22 cellular contexts compared by ENCODE assay signal in the genomic region with DNA sequence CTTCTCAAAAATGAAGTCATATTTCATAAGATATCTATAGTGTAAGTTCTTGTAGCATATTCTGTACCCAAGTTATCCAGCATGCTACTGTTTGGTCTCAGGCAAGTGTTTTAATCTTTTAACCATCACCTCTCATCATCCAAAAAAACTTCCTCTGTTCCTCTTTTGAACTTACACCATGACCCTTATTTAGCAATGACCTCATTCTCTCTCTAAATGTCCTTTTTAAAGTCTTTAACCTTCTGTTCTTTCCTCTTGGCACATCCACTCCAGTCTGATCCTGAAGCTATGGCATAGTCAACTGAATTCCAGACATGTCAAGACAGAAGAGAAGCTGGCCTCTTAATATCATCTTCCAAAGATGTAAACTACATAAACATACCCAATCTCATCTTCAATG. TPM values are rescaled to one million over a fixed set of nuclear protein-coding genes. Genes with fewer than 3 reads are reported as not detected.
DNase-seq lines count a peak whose midpoint lies in the region; ATAC-seq, FAIRE-seq and TF ChIP-seq lines count a peak whose summit lies in the region.
"Had no signal": no experiment of that assay in that cellular context is flagged by ENCODE, and none has a peak within 500 bp of the region (broad histone marks: within the 10 kb centered on the region; RNA-seq: fewer than 3 reads in every experiment).

No MANE protein-coding gene starts in this region.

- H3K79me2 ChIP-seq in GM12878 (ENCODE audit: control insufficient read depth, insufficient read depth, low read length) (no peaks in the 10 kb centered on the region), trophoblast cell (ENCODE audit: control insufficient read depth, insufficient read depth, low read length, poor library complexity) (no peaks in the 10 kb centered on the region)

- no peak overlapping the region for H3K4me3 Mint-ChIP-seq in nephron progenitor cell
- no peak overlapping the region for H3K4me3 Mint-ChIP-seq in activated T-helper 1 cell treated with anti-CD3 and anti-CD28 coated beads, Interleukin-12 subunit alpha, Interleukin-12 subunit beta, Interleukin-2, Interleukin-4 antibody, amounts not matched to agents 30 ng/mL and 10 ng/mL and 1 ng/mL, durations not matched to agents 14 hours and 24 hours and 36 hours
- H3K4me3 Mint-ChIP-seq in activated CD4-positive, alpha-beta T cell treated with anti-CD3 and anti-CD28 coated beads, Interleukin-2, amount 10 ng/mL, durations not matched to agents 24 days and 14 days = no peak overlapping the region
- H3K4me3 Mint-ChIP-seq: T-helper 1 cell treated with Interleukin-12 subunit alpha and Interleukin-12 subunit beta and Interleukin-4 antibody, amounts not matched to agents 30 μg/mL and 1 μg/mL, for 36 hours had no signal

- H4K91ac ChIP-seq in trophoblast cell (ENCODE audit: low read depth, low read length) = no peak overlapping the region

- DNase-seq in H54 (ENCODE audit: insufficient read length, low spot score) (no peak), GM12878 (ENCODE audit: low read depth, low spot score) (no peak), nephron progenitor cell (no peak), left lobe of liver (ENCODE audit: low spot score) (no peak), trophoblast cell (no peak)
- DNase-seq in activated T-helper 1 cell treated with anti-CD3 and anti-CD28 coated beads, Interleukin-12 subunit alpha, Interleukin-12 subunit beta, Interleukin-2, Interleukin-4 antibody, amounts not matched to agents 30 ng/mL and 10 ng/mL and 1 ng/mL, durations not matched to agents 14 hours and 24 hours and 36 hours (ENCODE audit: low spot score) = no peak
- no peak for DNase-seq in activated CD4-positive, alpha-beta T cell treated with anti-CD3 and anti-CD28 coated beads, Interleukin-2, amount 10 ng/mL, durations not matched to agents 24 days and 14 days
- DNase-seq: activated CD4-positive, alpha-beta T cell treated with anti-CD3 and anti-CD28 coated beads, Interleukin-2, amount 50 U/mL, for 48 hours; amniotic stem cell; Caco-2; central memory CD4-positive, alpha-beta T cell; MG63; NCI-H1694 treated with DMSO at 0.1 percent for 48 hours; PC-3; SIG-M5; stimulated activated CD4-positive, alpha-beta T cell treated with anti-CD3 and anti-CD28 coated beads, Interleukin-4, amount 100 ng/mL, for 4 hours had no signal

- ATAC-seq in GM12878 (0 out of 3 replicates have a peak, but pooled peaks have one; percentile 24), left lobe of liver (no peak)
- ATAC-seq: gastroesophageal sphincter, PC-3 had no signal

- H4K20me1 ChIP-seq in BLaER1 treated with 17β-estradiol and CSF1 and Interleukin-3, amounts not matched to agents 10 nM and 100 nM = no peaks in the 10 kb centered on the region
- no peaks in the 10 kb centered on the region for H4K20me1 ChIP-seq in GM12878 (ENCODE audit: control insufficient read depth, insufficient read depth)

- peak overlapping the region; percentile 28 to 79 (median 41); a peak in 19 of 22 replicates for H3K4me2 ChIP-seq in BLaER1 treated with 17β-estradiol and CSF1 and Interleukin-3, amounts not matched to agents 10 nM and 100 nM
- H3K4me2 ChIP-seq in GM12878 (ENCODE audit: control insufficient read depth, insufficient read depth) = no peak overlapping the region
- H3K4me2 ChIP-seq in trophoblast cell (ENCODE audit: low read length) = no peak overlapping the region

- H3K27ac Mint-ChIP-seq in nephron progenitor cell = peak overlapping the region; percentile 8
- no peak overlapping the region for H3K27ac Mint-ChIP-seq in activated T-helper 1 cell treated with anti-CD3 and anti-CD28 coated beads, Interleukin-12 subunit alpha, Interleukin-12 subunit beta, Interleukin-2, Interleukin-4 antibody, amounts not matched to agents 30 ng/mL and 10 ng/mL and 1 ng/mL, durations not matched to agents 14 hours and 24 hours and 36 hours
- no peak overlapping the region for H3K27ac Mint-ChIP-seq in activated CD4-positive, alpha-beta T cell treated with anti-CD3 and anti-CD28 coated beads, Interleukin-2, amount 10 ng/mL, durations not matched to agents 24 days and 14 days
- H3K27ac Mint-ChIP-seq: T-helper 1 cell treated with Interleukin-12 subunit alpha and Interleukin-12 subunit beta and Interleukin-4 antibody, amounts not matched to agents 30 μg/mL and 1 μg/mL, for 36 hours had no signal

- H2BK120ac ChIP-seq in trophoblast cell (ENCODE audit: insufficient read depth, low read length, poor library complexity) = no peak overlapping the region

- peaks cover 14 to 17% (median 15%) of the 10 kb centered on the region in 10 experiments for H3K4me1 ChIP-seq in BLaER1 treated with 17β-estradiol and CSF1 and Interleukin-3, amounts not matched to agents 10 nM and 100 nM
- H3K4me1 ChIP-seq in GM12878 (ENCODE audit: control insufficient read depth, insufficient read depth, low read length) (no peaks in the 10 kb centered on the region), trophoblast cell (ENCODE audit: control insufficient read depth in 1 of 2, insufficient read depth in 2 of 2, low read length in 2 of 2) (no peaks in the 10 kb centered on the region)
- H3K4me1 ChIP-seq: Caco-2, prostate gland had no signal

- no peaks in the 10 kb centered on the region for H3K27me3 ChIP-seq in BLaER1 treated with 17β-estradiol and CSF1 and Interleukin-3, amounts not matched to agents 10 nM and 100 nM
- H3K27me3 ChIP-seq in GM12878 (replicated peaks in 1 of 2; ENCODE audit: control insufficient read depth in 2 of 2, insufficient read depth in 2 of 2, low read length in 1 of 2) (no peaks in the 10 kb centered on the region), trophoblast cell (ENCODE audit: insufficient read depth, low read length) (no peaks in the 10 kb centered on the region)
- H3K27me3 ChIP-seq: gastroesophageal sphincter, MG63 had no signal

- no peak for TF ChIP-seq EP300 in GM12878 (IDR thresholded peaks at IDR 0.05; ENCODE audit: borderline replicate concordance in 1 of 2, control insufficient read depth in 1 of 2, low read depth in 2 of 2, low read length in 2 of 2)

- H3K23ac ChIP-seq in trophoblast cell (ENCODE audit: low read length) = no peak overlapping the region

- TF ChIP-seq POLR2A in H54 (IDR thresholded peaks at IDR 0.05; ENCODE audit: low read depth, low read length) (no peak), GM12878 (IDR thresholded peaks at IDR 0.05; ENCODE audit: low read depth, low read length) (no peak)

- no peak overlapping the region for H2BK5ac ChIP-seq in trophoblast cell (ENCODE audit: low read depth, low read length, poor library complexity)

- H4K12ac ChIP-seq in trophoblast cell (ENCODE audit: low read depth, low read length) = no peak overlapping the region

- no peak overlapping the region for H3K4ac ChIP-seq in trophoblast cell (ENCODE audit: low read depth, low read length)

- H3K36me3 ChIP-seq in BLaER1 treated with 17β-estradiol and CSF1 and Interleukin-3, amounts not matched to agents 10 nM and 100 nM = peaks cover 78 to 100% (median 92%) of the 10 kb centered on the region in 11 experiments
- H3K36me3 ChIP-seq in GM12878 (ENCODE audit: control insufficient read depth in 2 of 2, insufficient read depth in 2 of 2, low read length in 1 of 2) = peaks cover 0 to 2% of the 10 kb centered on the region in 2 experiments; a peak in 3 of 4 replicates
- H3K36me3 ChIP-seq in trophoblast cell (ENCODE audit: control insufficient read depth in 1 of 2, insufficient read depth in 2 of 2, low read length in 2 of 2) = peaks cover 16% of the 10 kb centered on the region in 2 experiments

- FAIRE-seq in H54 (lab: Jason Lieb, UNC) (peak; percentile 41), GM12878 (lab: Jason Lieb, UNC) (peak; percentile 7)

- H3K27me3 Mint-ChIP-seq in nephron progenitor cell (ENCODE audit: low read depth, poor library complexity) = no peaks in the 10 kb centered on the region
- no peaks in the 10 kb centered on the region for H3K27me3 Mint-ChIP-seq in activated T-helper 1 cell treated with anti-CD3 and anti-CD28 coated beads, Interleukin-12 subunit alpha, Interleukin-12 subunit beta, Interleukin-2, Interleukin-4 antibody, amounts not matched to agents 30 ng/mL and 10 ng/mL and 1 ng/mL, durations not matched to agents 14 hours and 24 hours and 36 hours (ENCODE audit: insufficient read depth)
- H3K27me3 Mint-ChIP-seq in activated CD4-positive, alpha-beta T cell treated with anti-CD3 and anti-CD28 coated beads, Interleukin-2, amount 10 ng/mL, durations not matched to agents 24 days and 14 days = no peaks in the 10 kb centered on the region

- no peaks in the 10 kb centered on the region for H3K9me3 ChIP-seq in BLaER1 treated with 17β-estradiol and CSF1 and Interleukin-3, amounts not matched to agents 10 nM and 100 nM (replicated peaks in 1 of 11)
- no peaks in the 10 kb centered on the region for H3K9me3 ChIP-seq in GM12878 (replicated peaks; ENCODE audit: control insufficient read depth, insufficient read depth, low read length)
- no peaks in the 10 kb centered on the region for H3K9me3 ChIP-seq in trophoblast cell (ENCODE audit: insufficient read depth, low read depth, low read length)
- H3K9me3 ChIP-seq: Caco-2, gastroesophageal sphincter, MG63, prostate gland had no signal

- TF ChIP-seq CTCF in GM12878 (IDR thresholded peaks at IDR 0.05 in 2 of 3, conservative IDR thresholded peaks at IDR 0.05 in 1 of 3; ENCODE audit: control insufficient read depth in 2 of 3, extremely low read depth in 1 of 3, insufficient read depth in 1 of 3, low read depth in 3 of 3, low read length in 3 of 3) (no peak), nephron progenitor cell (IDR thresholded peaks at IDR 0.05) (no peak)

- no peak overlapping the region for H4K8ac ChIP-seq in trophoblast cell (ENCODE audit: low read depth, low read length)

- POLR2A ChIA-PET in GM12878 (lab: Charles Lee) = no interaction called here

- no peak overlapping the region for H2BK12ac ChIP-seq in trophoblast cell (ENCODE audit: low read length)

- intact Hi-C loops in GM12878 (cut with micrococcal nuclease; ENCODE audit: unreplicated experiment) = no loop called here
- intact Hi-C loops in activated T-helper 1 cell treated with anti-CD3 and anti-CD28 coated beads, Interleukin-12 subunit alpha, Interleukin-12 subunit beta, Interleukin-2, Interleukin-4 antibody, amounts not matched to agents 30 ng/mL and 10 ng/mL and 1 ng/mL, durations not matched to agents 14 hours and 24 hours and 36 hours (cut with micrococcal nuclease) = no loop called here
- intact Hi-C loops in activated CD4-positive, alpha-beta T cell treated with anti-CD3 and anti-CD28 coated beads, Interleukin-2, amount 10 ng/mL, durations not matched to agents 24 days and 14 days (cut with micrococcal nuclease) = no loop called here

- CTCF ChIA-PET in GM12878 (lab: Yijun Ruan, JAX) = interaction anchor here (1.7 kb wide), 1 partner anchor 60 kb away, joined by 4 read pairs; no protein-coding TSS in a partner anchor

- H3K79me1 ChIP-seq in trophoblast cell (ENCODE audit: low read length) = no peaks in the 10 kb centered on the region

- H3K4me3 ChIP-seq in BLaER1 treated with 17β-estradiol and CSF1 and Interleukin-3, amounts not matched to agents 10 nM and 100 nM = no peak overlapping the region
- H3K4me3 ChIP-seq in GM12878 (no peak overlapping the region), trophoblast cell (ENCODE audit: low read depth, low read length) (no peak overlapping the region)
- H3K4me3 ChIP-seq: gastroesophageal sphincter, MG63, prostate gland had no signal

- H3K14ac ChIP-seq in trophoblast cell (ENCODE audit: low read length) = no peak overlapping the region

- H3K18ac ChIP-seq in trophoblast cell (ENCODE audit: low read length) = no peak overlapping the region

- no TSS peak for BruUV-seq in GM12878 (replicated peaks; lab: Mats Ljungman, UMichigan)

- H3K36me3 Mint-ChIP-seq in nephron progenitor cell (ENCODE audit: low read depth) = peaks cover 42% of the 10 kb centered on the region
- H3K36me3 Mint-ChIP-seq in activated T-helper 1 cell treated with anti-CD3 and anti-CD28 coated beads, Interleukin-12 subunit alpha, Interleukin-12 subunit beta, Interleukin-2, Interleukin-4 antibody, amounts not matched to agents 30 ng/mL and 10 ng/mL and 1 ng/mL, durations not matched to agents 14 hours and 24 hours and 36 hours (ENCODE audit: low read depth) = peaks cover 23% of the 10 kb centered on the region
- H3K36me3 Mint-ChIP-seq in activated CD4-positive, alpha-beta T cell treated with anti-CD3 and anti-CD28 coated beads, Interleukin-2, amount 10 ng/mL, durations not matched to agents 24 days and 14 days (ENCODE audit: low read depth) = peaks cover 42% of the 10 kb centered on the region

- RAD21 ChIA-PET in GM12878 (lab: Charles Lee; ENCODE audit: unreplicated experiment) = no interaction called here

- in situ Hi-C loops in GM12878 (cut with MboI) = no loop called here

- H3K9ac ChIP-seq in BLaER1 treated with 17β-estradiol and CSF1 and Interleukin-3, amounts not matched to agents 10 nM and 100 nM = no peak overlapping the region
- H3K9ac ChIP-seq in GM12878 (ENCODE audit: control insufficient read depth, insufficient read depth, low read length) = no peak overlapping the region
- H3K9ac ChIP-seq in trophoblast cell (ENCODE audit: low read length) = no peak overlapping the region

- H2AK5ac ChIP-seq in trophoblast cell (ENCODE audit: low read length) = no peak overlapping the region

- H2AFZ ChIP-seq in GM12878 (ENCODE audit: control insufficient read depth, low read depth, low read length) (no peak overlapping the region), trophoblast cell (ENCODE audit: insufficient read depth, low read length, poor library complexity) (no peak overlapping the region)

- H3K9me3 Mint-ChIP-seq in nephron progenitor cell = no peaks in the 10 kb centered on the region
- no peaks in the 10 kb centered on the region for H3K9me3 Mint-ChIP-seq in activated T-helper 1 cell treated with anti-CD3 and anti-CD28 coated beads, Interleukin-12 subunit alpha, Interleukin-12 subunit beta, Interleukin-2, Interleukin-4 antibody, amounts not matched to agents 30 ng/mL and 10 ng/mL and 1 ng/mL, durations not matched to agents 14 hours and 24 hours and 36 hours
- no peaks in the 10 kb centered on the region for H3K9me3 Mint-ChIP-seq in activated CD4-positive, alpha-beta T cell treated with anti-CD3 and anti-CD28 coated beads, Interleukin-2, amount 10 ng/mL, durations not matched to agents 24 days and 14 days
- H3K9me3 Mint-ChIP-seq: T-helper 1 cell treated with Interleukin-12 subunit alpha and Interleukin-12 subunit beta and Interleukin-4 antibody, amounts not matched to agents 30 μg/mL and 1 μg/mL, for 36 hours had no signal

- SMC1A ChIA-PET in GM12878 (lab: Charles Lee; ENCODE audit: uncharacterized antibody, unreplicated experiment) = interaction anchor here (0.7 kb wide), 1 partner anchor 24 kb away, joined by 4 read pairs; no protein-coding TSS in a partner anchor

- TF ChIP-seq RAD21 in GM12878 (IDR thresholded peaks at IDR 0.05; ENCODE audit: insufficient read depth, low read depth, low read length) = no peak

- peak overlapping the region in 4 of 11 experiments; percentile 7 to 56 (median 36); a peak in 5 of 22 replicates for H3K27ac ChIP-seq in BLaER1 treated with 17β-estradiol and CSF1 and Interleukin-3, amounts not matched to agents 10 nM and 100 nM
- no peak overlapping the region for H3K27ac ChIP-seq in GM12878 (ENCODE audit: control insufficient read depth, insufficient read depth)
- H3K27ac ChIP-seq in trophoblast cell (ENCODE audit: low read depth, low read length) = no peak overlapping the region
- H3K27ac ChIP-seq: gastroesophageal sphincter, HL-60, prostate gland, VCaP had no signal

- no peaks in the 10 kb centered on the region for H3K4me1 Mint-ChIP-seq in nephron progenitor cell
- H3K4me1 Mint-ChIP-seq in activated T-helper 1 cell treated with anti-CD3 and anti-CD28 coated beads, Interleukin-12 subunit alpha, Interleukin-12 subunit beta, Interleukin-2, Interleukin-4 antibody, amounts not matched to agents 30 ng/mL and 10 ng/mL and 1 ng/mL, durations not matched to agents 14 hours and 24 hours and 36 hours (ENCODE audit: low read depth) = peaks cover 11% of the 10 kb centered on the region
- H3K4me1 Mint-ChIP-seq in activated CD4-positive, alpha-beta T cell treated with anti-CD3 and anti-CD28 coated beads, Interleukin-2, amount 10 ng/mL, durations not matched to agents 24 days and 14 days = peaks cover 3% of the 10 kb centered on the region

RNA-seq across cellular contexts. Expression of gene PPP3CB, which starts 26.2 kb away (rescaled TPM):
- total RNA-seq in GM12878 (2013; cell fraction: nucleolus; rRNA removed) = 67.3 and 69.4 TPM in 2 replicates
- total RNA-seq in GM12878 (2014; rRNA removed) (18.9 and 21.5 TPM in 2 replicates), GM12878 (2014; rRNA removed; fragmentation: Illumina TruSeq; extraction: Trizol) (26.3 and 28.2 TPM in 2 replicates), GM12878 (2021) (42.0 and 43.0 TPM in 2 replicates), left lobe of liver (10.7 TPM)
- polyA plus RNA-seq in GM12878 (2011; ENCODE audit: low read depth) = 19.5 TPM
- polyA plus RNA-seq in GM12878 (2011; rRNA removed) (17.8 and 24.6 TPM in 2 replicates), GM12878 (2014; fragmentation: Illumina TruSeq; extraction: Trizol) (46.4 and 60.6 TPM in 2 replicates), GM12878 (2014; fragmentation: Nextera tagmentation; extraction: Ambion mirVana) (10 to 100 TPM; 13.9 to 19.7 TPM), GM12878 (2014; rRNA removed) (20.8 and 24.9 TPM in 2 replicates), GM12878 (2016; fragmentation: Nextera tagmentation; extraction: Ambion mirVana) (10 to 100 TPM; 11.4 to 15.4 TPM)
- polyA plus RNA-seq in GM12878 (2011; cell fraction: cytosol; rRNA removed) = 7.8 and 16.4 TPM in 2 replicates
- 15.9 and 18.8 TPM in 2 replicates for polyA plus RNA-seq in GM12878 (2011; cell fraction: nucleus; rRNA removed)
- 29.4 and 29.8 TPM in 2 replicates for polyA plus RNA-seq in GM12878 (2012)
- 14.6 and 15.8 TPM in 2 replicates for polyA minus RNA-seq in GM12878 (2011; rRNA and poly(A)+ RNA removed)
- polyA minus RNA-seq in GM12878 (2011; cell fraction: cytosol; rRNA and poly(A)+ RNA removed) = 5.7 and 11.4 TPM in 2 replicates
- 8.7 and 12.8 TPM in 2 replicates for polyA minus RNA-seq in GM12878 (2011; cell fraction: nucleus; rRNA and poly(A)+ RNA removed)
- 43.6 and 43.9 TPM in 2 replicates for total RNA-seq in activated T-helper 1 cell treated with anti-CD3 and anti-CD28 coated beads, Interleukin-12 subunit alpha, Interleukin-12 subunit beta, Interleukin-2, Interleukin-4 antibody, amounts not matched to agents 30 ng/mL and 10 ng/mL and 1 ng/mL, durations not matched to agents 14 hours and 24 hours and 36 hours
- polyA plus RNA-seq in trophoblast cell (2013) = 26.7 and 28.0 TPM in 2 replicates
- 42.5 and 43.6 TPM in 2 replicates for total RNA-seq in activated CD4-positive, alpha-beta T cell treated with anti-CD3 and anti-CD28 coated beads, Interleukin-2, amount 10 ng/mL, durations not matched to agents 24 days and 14 days

RNA-seq across cellular contexts. Expression of gene MSS51, which starts 36.2 kb away (rescaled TPM):
- total RNA-seq in GM12878 (2013; cell fraction: nucleolus; rRNA removed) = 13.5 and 14.6 TPM in 2 replicates
- 1.6 and 2.1 TPM in 2 replicates for total RNA-seq in GM12878 (2014; rRNA removed)
- total RNA-seq in GM12878 (2014; rRNA removed; fragmentation: Illumina TruSeq; extraction: Trizol) = 1.8 and 2.0 TPM in 2 replicates
- total RNA-seq in GM12878 (2021) = 1.2 and 1.5 TPM in 2 replicates
- 1.1 TPM for polyA plus RNA-seq in GM12878 (2011; ENCODE audit: low read depth)
- 2.1 and 3.2 TPM in 2 replicates for polyA plus RNA-seq in GM12878 (2011; rRNA removed)
- polyA plus RNA-seq in GM12878 (2011; cell fraction: cytosol; rRNA removed) = 1.1 and 1.2 TPM in 2 replicates
- polyA plus RNA-seq in GM12878 (2011; cell fraction: nucleus; rRNA removed) = 6.6 and 7.3 TPM in 2 replicates
- polyA plus RNA-seq in GM12878 (2012) = 0.97 and 1.8 TPM in 2 replicates
- 1.5 TPM in 2 replicates for polyA plus RNA-seq in GM12878 (2014; fragmentation: Illumina TruSeq; extraction: Trizol)
- polyA plus RNA-seq in GM12878 (2014; fragmentation: Nextera tagmentation; extraction: Ambion mirVana) = under 1 TPM; 0.39 to 0.84 TPM
- polyA plus RNA-seq in GM12878 (2014; rRNA removed) = 1.9 and 2.5 TPM in 2 replicates
- under 1 TPM; 0.06 to 0.59 TPM for polyA plus RNA-seq in GM12878 (2016; fragmentation: Nextera tagmentation; extraction: Ambion mirVana)
- polyA minus RNA-seq in GM12878 (2011; rRNA and poly(A)+ RNA removed) = 2.0 and 3.8 TPM in 2 replicates
- not detected in 2 replicates for polyA minus RNA-seq in GM12878 (2011; cell fraction: cytosol; rRNA and poly(A)+ RNA removed)
- 3.3 and 4.3 TPM in 2 replicates for polyA minus RNA-seq in GM12878 (2011; cell fraction: nucleus; rRNA and poly(A)+ RNA removed)
- 0.50 TPM for total RNA-seq in left lobe of liver
- 3.1 and 3.7 TPM in 2 replicates for total RNA-seq in activated T-helper 1 cell treated with anti-CD3 and anti-CD28 coated beads, Interleukin-12 subunit alpha, Interleukin-12 subunit beta, Interleukin-2, Interleukin-4 antibody, amounts not matched to agents 30 ng/mL and 10 ng/mL and 1 ng/mL, durations not matched to agents 14 hours and 24 hours and 36 hours
- polyA plus RNA-seq in trophoblast cell (2013) = 0.67 and 0.78 TPM in 2 replicates
- total RNA-seq in activated CD4-positive, alpha-beta T cell treated with anti-CD3 and anti-CD28 coated beads, Interleukin-2, amount 10 ng/mL, durations not matched to agents 24 days and 14 days = 2.5 and 2.8 TPM in 2 replicates

RNA-seq across cellular contexts. Expression of gene ANXA7, which starts 55.7 kb away (rescaled TPM):
- 44.3 and 46.5 TPM in 2 replicates for total RNA-seq in GM12878 (2013; cell fraction: nucleolus; rRNA removed)
- total RNA-seq in GM12878 (2014; rRNA removed) = 93.8 and 100 TPM in 2 replicates
- total RNA-seq in GM12878 (2014; rRNA removed; fragmentation: Illumina TruSeq; extraction: Trizol) = 101 TPM in 2 replicates
- total RNA-seq in GM12878 (2021) = 125 and 128 TPM in 2 replicates
- 48.1 TPM for polyA plus RNA-seq in GM12878 (2011; ENCODE audit: low read depth)
- 98.7 and 112 TPM in 2 replicates for polyA plus RNA-seq in GM12878 (2011; rRNA removed)
- 75.3 and 89.2 TPM in 2 replicates for polyA plus RNA-seq in GM12878 (2011; cell fraction: cytosol; rRNA removed)
- polyA plus RNA-seq in GM12878 (2011; cell fraction: nucleus; rRNA removed) = 72.4 and 75.5 TPM in 2 replicates
- 58.3 and 63.7 TPM in 2 replicates for polyA plus RNA-seq in GM12878 (2012)
- 123 and 131 TPM in 2 replicates for polyA plus RNA-seq in GM12878 (2014; fragmentation: Illumina TruSeq; extraction: Trizol)
- 10 to 100 TPM; 70.6 to 75.8 TPM for polyA plus RNA-seq in GM12878 (2014; fragmentation: Nextera tagmentation; extraction: Ambion mirVana)
- 95.7 and 113 TPM in 2 replicates for polyA plus RNA-seq in GM12878 (2014; rRNA removed)
- polyA plus RNA-seq in GM12878 (2016; fragmentation: Nextera tagmentation; extraction: Ambion mirVana) = 100 to 1,000 TPM; 177 to 184 TPM
- polyA minus RNA-seq in GM12878 (2011; rRNA and poly(A)+ RNA removed) = 75.4 and 87.9 TPM in 2 replicates
- 31.1 and 43.9 TPM in 2 replicates for polyA minus RNA-seq in GM12878 (2011; cell fraction: cytosol; rRNA and poly(A)+ RNA removed)
- polyA minus RNA-seq in GM12878 (2011; cell fraction: nucleus; rRNA and poly(A)+ RNA removed) = 21.6 and 28.9 TPM in 2 replicates
- 89.9 TPM for total RNA-seq in left lobe of liver
- total RNA-seq in activated T-helper 1 cell treated with anti-CD3 and anti-CD28 coated beads, Interleukin-12 subunit alpha, Interleukin-12 subunit beta, Interleukin-2, Interleukin-4 antibody, amounts not matched to agents 30 ng/mL and 10 ng/mL and 1 ng/mL, durations not matched to agents 14 hours and 24 hours and 36 hours = 152 and 157 TPM in 2 replicates
- 33.6 and 34.3 TPM in 2 replicates for polyA plus RNA-seq in trophoblast cell (2013)
- total RNA-seq in activated CD4-positive, alpha-beta T cell treated with anti-CD3 and anti-CD28 coated beads, Interleukin-2, amount 10 ng/mL, durations not matched to agents 24 days and 14 days = 169 and 171 TPM in 2 replicates

Comparison
In these comparisons a context has a peak if more than half of its experiments do, and no peak if none do; other contexts are left out.
1. H3K4me2 ChIP-seq: peak in BLaER1 treated with 17β-estradiol and CSF1 and Interleukin-3, amounts not matched to agents 10 nM and 100 nM (11 of 11); none in GM12878 (single experiment) and trophoblast cell (single experiment).